ENCODE assay signal across 7 cellular contexts in the genomic region with DNA sequence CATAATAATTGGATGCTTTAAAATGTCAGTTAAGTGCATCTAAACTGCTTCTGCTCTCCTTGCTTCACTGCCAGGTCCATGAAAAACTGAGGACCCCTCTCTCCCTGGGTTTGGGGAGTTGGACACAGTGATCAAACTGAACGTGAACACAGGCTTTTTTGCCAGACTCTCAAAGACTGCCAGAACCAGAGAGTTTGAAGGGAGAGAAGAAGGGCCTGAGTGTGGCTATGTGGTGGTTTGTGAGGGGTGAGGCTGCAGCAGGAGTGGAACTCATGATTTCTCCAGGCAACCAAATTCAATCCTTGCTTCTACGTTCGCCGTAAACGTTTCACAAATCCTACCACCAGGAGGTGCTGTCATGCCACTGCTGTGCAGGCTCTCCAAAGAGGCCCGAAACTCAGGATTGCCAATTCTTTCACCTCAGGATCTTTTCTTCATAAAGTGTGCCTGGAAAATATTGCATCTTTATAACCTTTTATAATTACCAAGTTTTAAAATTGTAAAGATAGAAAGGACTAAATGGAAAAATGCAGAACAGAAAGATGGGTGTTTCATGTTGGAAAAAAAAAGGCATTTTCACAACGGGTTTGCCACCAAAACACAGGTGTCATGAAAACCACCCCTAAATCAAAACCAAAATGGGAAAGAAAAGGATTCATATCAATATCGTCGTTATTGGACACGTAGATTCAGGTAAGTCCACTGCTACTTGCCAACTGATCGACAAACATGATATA. TPM values are rescaled to one million over a fixed set of nuclear protein-coding genes. Genes with fewer than 3 reads are reported as not detected.
DNase-seq lines count a peak whose midpoint lies in the region; ATAC-seq, FAIRE-seq and TF ChIP-seq lines count a peak whose summit lies in the region.

No MANE protein-coding gene starts in this region.

- peak; percentile 66 for ATAC-seq in left colon
- ATAC-seq in stimulated activated naive CD8-positive, alpha-beta T cell treated with anti-CD3 and anti-CD28 coated beads, Interleukin-15, amount 100 ng/mL, for 72 hours = no peak
- no peak for ATAC-seq in GM21447 (IDR thresholded peaks at IDR 0.05; ENCODE audit: unreplicated experiment)

- TF ChIP-seq CTCF in HL-60 (IDR thresholded peaks at IDR 0.05; ENCODE audit: insufficient read depth, low read length) (peak; percentile 48), Peyer's patch (IDR thresholded peaks at IDR 0.05) (peak; percentile 6 to 67 (median 62)), bronchial epithelial cell (IDR thresholded peaks at IDR 0.05; ENCODE audit: insufficient read depth, low read length, severe bottlenecking) (peak; percentile 73)

- no peaks in the 10 kb centered on the region for H3K9me3 ChIP-seq in Peyer's patch

- peaks cover 48% of the 10 kb centered on the region for H3K27me3 Mint-ChIP-seq in stimulated activated naive CD8-positive, alpha-beta T cell treated with anti-CD3 and anti-CD28 coated beads, Interleukin-15, amount 100 ng/mL, for 72 hours

- no peaks in the 10 kb centered on the region for H3K9me3 Mint-ChIP-seq in stimulated activated naive CD8-positive, alpha-beta T cell treated with anti-CD3 and anti-CD28 coated beads, Interleukin-15, amount 100 ng/mL, for 72 hours

- H3K4me1 ChIP-seq in Peyer's patch = no peaks in the 10 kb centered on the region

- no peak for FAIRE-seq in bronchial epithelial cell (lab: Jason Lieb, UNC)

- no peak overlapping the region for H3K4me3 Mint-ChIP-seq in stimulated activated naive CD8-positive, alpha-beta T cell treated with anti-CD3 and anti-CD28 coated beads, Interleukin-15, amount 100 ng/mL, for 72 hours

- H3K4me1 Mint-ChIP-seq in stimulated activated naive CD8-positive, alpha-beta T cell treated with anti-CD3 and anti-CD28 coated beads, Interleukin-15, amount 100 ng/mL, for 72 hours = no peaks in the 10 kb centered on the region

- DNase-seq in G401 (ENCODE audit: low spot score) (peak; percentile 39), HL-60 (ENCODE audit: low read depth in 1 of 2, low spot score in 1 of 2) (peak; percentile 32 to 59), Peyer's patch (peak in 2 of 3 donors; percentile 18 to 57), bronchial epithelial cell (ENCODE audit: low read depth) (peak; percentile 44), left colon (peak in 1 of 2 donors; percentile 55)
- peak; percentile 12 to 25 for DNase-seq in stimulated activated naive CD8-positive, alpha-beta T cell treated with anti-CD3 and anti-CD28 coated beads, Interleukin-15, amount 100 ng/mL, for 72 hours

- H3K27ac ChIP-seq in HL-60 (replicated peaks) (no peak overlapping the region), Peyer's patch (no peak overlapping the region)

- peak overlapping the region in 1 of 2 donors; percentile 54 for H3K27ac Mint-ChIP-seq in stimulated activated naive CD8-positive, alpha-beta T cell treated with anti-CD3 and anti-CD28 coated beads, Interleukin-15, amount 100 ng/mL, for 72 hours

- H3K36me3 ChIP-seq in Peyer's patch (no peaks in the 10 kb centered on the region), bronchial epithelial cell (ENCODE audit: control insufficient read depth, insufficient read depth, low read length) (no peaks in the 10 kb centered on the region)

- intact Hi-C loops in left colon (cut with DNase I, micrococcal nuclease) = no loop called here

- H3K27me3 ChIP-seq in HL-60 (ENCODE audit: insufficient read depth, poor library complexity, severe bottlenecking) = peaks cover 2% of the 10 kb centered on the region
- no peaks in the 10 kb centered on the region for H3K27me3 ChIP-seq in Peyer's patch
- H3K27me3 ChIP-seq in bronchial epithelial cell (ENCODE audit: control insufficient read depth, insufficient read depth, low read length) = peaks cover 2% of the 10 kb centered on the region

- TF ChIP-seq POLR2A in Peyer's patch (IDR thresholded peaks at IDR 0.05) = no peak

- H3K4me3 ChIP-seq in HL-60 (replicated peaks; ENCODE audit: insufficient read depth, low read length) (no peak overlapping the region), Peyer's patch (no peak overlapping the region), bronchial epithelial cell (ENCODE audit: low read depth, low read length) (no peak overlapping the region)

- in situ Hi-C loops in G401 (cut with HindIII; ENCODE audit: low sequenced_read_pairs) = no loop called here

RNA-seq across cellular contexts. Expression of gene TM4SF4, which starts 19.7 kb away (rescaled TPM):
- not detected in 2 replicates for total RNA-seq in G401 (2014; rRNA removed; shearing (Covaris generic))
- total RNA-seq in Peyer's patch (100 to 1,000 TPM in 3 of 4 donors, 1 to 10 TPM in 1; 1.7 to 500 (median 217) TPM), bronchial epithelial cell (not detected in 2 replicates), left colon (under 1 TPM in 1 of 2 donors, not detected in 1; 0.70 TPM)
